Comparison of ENCODE assay signal across 24 cellular contexts in the genomic region with DNA sequence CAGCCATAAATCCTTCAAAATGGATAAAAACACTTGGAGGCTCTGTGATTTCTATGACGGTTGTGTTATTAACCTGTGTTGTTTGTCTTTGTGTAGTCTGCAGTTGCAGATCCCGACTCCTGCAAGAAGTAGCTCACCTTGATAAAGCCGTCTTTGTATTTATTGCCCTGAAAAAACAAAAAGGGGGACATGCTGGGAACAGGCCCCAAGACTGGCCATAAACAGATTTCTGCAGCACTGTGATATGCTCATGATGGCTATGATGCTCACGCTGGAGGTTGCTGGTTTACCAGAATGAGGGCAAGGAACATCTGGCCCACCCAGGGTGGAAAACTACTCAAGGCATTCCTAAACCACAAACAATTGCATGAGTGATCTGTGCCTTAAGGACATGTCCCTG.
A peak's percentile ranks its signal among the peaks of the same experiment; 100 is the strongest.
DNase-seq lines count a peak whose midpoint lies in the region; ATAC-seq, FAIRE-seq and TF ChIP-seq lines count a peak whose summit lies in the region.
"Had no signal": no experiment of that assay in that cellular context is flagged by ENCODE, and none has a peak within 500 bp of the region (broad histone marks: within the 10 kb centered on the region; RNA-seq: fewer than 3 reads in every experiment).

No MANE protein-coding gene starts in this region.

- DNase-seq in DMS53 (lab: John Stamatoyannopoulos, UW) (peak; percentile 17), DMS53 treated with DMSO at 0.1 percent for 48 hours (lab: John Stamatoyannopoulos, UW; ENCODE audit: unreplicated experiment) (no peak), A549 (ENCODE audit: low read depth in 1 of 2, low spot score in 1 of 2) (no peak), bronchial epithelial cell (ENCODE audit: low read depth) (no peak), inferior parietal cortex (ENCODE audit: extremely low spot score) (no peak)
- no peak for DNase-seq in stimulated activated CD4-positive, alpha-beta T cell treated with anti-CD3 and anti-CD28 coated beads, Interleukin-2, amount 100 ng/mL, for 24 hours
- DNase-seq: ACHN; BE2C; C1 segment of cervical spinal cord; CD4-positive, alpha-beta memory T cell; CD4-positive, CD25-positive, alpha-beta regulatory T cell; CD8-positive, alpha-beta memory T cell; COR-L47; DMS 273 treated with DMSO at 0.1 percent for 48 hours; DMS153; DMS79; DND-41; EL; GDM1 had no signal

- H3K36me3 ChIP-seq in bronchial epithelial cell (ENCODE audit: control insufficient read depth, insufficient read depth, low read length) = no peaks in the 10 kb centered on the region
- H3K36me3 ChIP-seq: BE2C, BLaER1 had no signal

- no peak for ATAC-seq in A549
- ATAC-seq: GM12878 had no signal

- H3K4me1 ChIP-seq in A549 = no peaks in the 10 kb centered on the region
- H3K4me1 ChIP-seq: BE2C, BLaER1 had no signal

- TF ChIP-seq EP300 in A549 (IDR thresholded peaks at IDR 0.05) = no peak

- TF ChIP-seq RAD21 in A549 (conservative IDR thresholded peaks at IDR 0.05 in 1 of 2, IDR thresholded peaks at IDR 0.05 in 1 of 2) = no peak

- CTCF ChIA-PET in A549 (lab: Yijun Ruan, JAX) = interaction anchor here (0.9 kb wide), 1 partner anchor 48 kb away, joined by 3 read pairs; no protein-coding TSS in a partner anchor

- H3K9me3 ChIP-seq in A549 = no peaks in the 10 kb centered on the region
- H3K9me3 ChIP-seq: BE2C had no signal

- no peak overlapping the region for H3K27ac ChIP-seq in A549
- H3K27ac ChIP-seq: 22Rv1, BLaER1 had no signal

- peak; percentile 18 for FAIRE-seq in A549 (lab: Jason Lieb, UNC)
- peak; percentile 7 for FAIRE-seq in bronchial epithelial cell (lab: Jason Lieb, UNC)
- FAIRE-seq: GM12878, GM12892, GM18507 had no signal

- POLR2A ChIA-PET in A549 (lab: Yijun Ruan, JAX) = no interaction called here

- 33% methylated on average over 4 of the region's 4 CpGs for WGBS in A549 (ENCODE audit: missing lambda C conversion rate)

- TF ChIP-seq POLR2A in A549 (IDR thresholded peaks at IDR 0.05; ENCODE audit: low read length) = no peak

- no peaks in the 10 kb centered on the region for H3K27me3 ChIP-seq in bronchial epithelial cell (ENCODE audit: control insufficient read depth, insufficient read depth, low read length)
- H3K27me3 ChIP-seq: BE2C, BLaER1 had no signal

- no peak for TF ChIP-seq CTCF in A549 (IDR thresholded peaks at IDR 0.05)
- TF ChIP-seq CTCF in bronchial epithelial cell (IDR thresholded peaks at IDR 0.05; ENCODE audit: insufficient read depth, low read length, severe bottlenecking) = no peak

- no peak overlapping the region for H3K4me2 ChIP-seq in A549
- H3K4me2 ChIP-seq: BLaER1 had no signal

- H3K4me3 ChIP-seq in A549 (no peak overlapping the region), bronchial epithelial cell (ENCODE audit: low read depth, low read length) (no peak overlapping the region)
- H3K4me3 ChIP-seq: BLaER1, GM12878 had no signal

TF ChIP-seq in A549, 52 proteins besides CTCF, POLR2A, EP300 and RAD21:
- TF ChIP-seq ZNF302 (CRISPR knock-in tag; IDR thresholded peaks at IDR 0.05) = no peak
